ENCODE assay signal across 14 cellular contexts in genomic region chr20:51860015-51860882, GRCh38. TPM values are rescaled to one million over a fixed set of nuclear protein-coding genes. Genes with fewer than 3 reads are reported as not detected.
A peak's percentile ranks its signal among the peaks of the same experiment; 100 is the strongest.
DNase-seq lines count a peak whose midpoint lies in the region; ATAC-seq and TF ChIP-seq lines count a peak whose summit lies in the region.
"Had no signal": no experiment of that assay in that cellular context is flagged by ENCODE, and none has a peak within 500 bp of the region (broad histone marks: within the 10 kb centered on the region; RNA-seq: fewer than 3 reads in every experiment).

No MANE protein-coding gene starts in this region.

- CTCF ChIA-PET in HEK293 (lab: Yijun Ruan, JAX): interaction anchor here (0.6 kb wide), 1 partner anchor 96 kb away, joined by 4 read pairs; no protein-coding TSS in a partner anchor

- TF ChIP-seq POLR2A in transverse colon (IDR thresholded peaks at IDR 0.05): no peak

- H3K9me3 ChIP-seq in HEK293 (ENCODE audit: control insufficient read depth, insufficient read depth, low read depth, low read length) (no peaks in the 10 kb centered on the region), transverse colon (no peaks in the 10 kb centered on the region)
- H3K9me3 ChIP-seq: right atrium auricular region, thoracic aorta had no signal

- ATAC-seq in SK-N-SH treated with all-trans-retinoic acid at 6 μM for 48 hours: peak; percentile 70
- ATAC-seq in HG03159 (IDR thresholded peaks at IDR 0.05; ENCODE audit: unreplicated experiment): no peak
- ATAC-seq in GM18519 (IDR thresholded peaks at IDR 0.05; ENCODE audit: low FRiP score, unreplicated experiment): no peak
- ATAC-seq: activated naive CD8-positive, alpha-beta T cell treated with anti-CD3 and anti-CD28 coated beads, Interleukin-2, amount 50 U/mL, for 24 hours had no signal

- TF ChIP-seq CTCF in HEK293 (tag by site-specific recombination; IDR thresholded peaks at IDR 0.05) (no peak), transverse colon (IDR thresholded peaks at IDR 0.05) (peak in 2 of 5 experiments; percentile 15 to 35)

- in situ Hi-C loops in transverse colon (cut with MboI; ENCODE audit: low pct_ligation_motif_present in 1 of 4, low pct_unique_long_range_greater_than_20kb in 1 of 4, low sequenced_read_pairs in 3 of 4): no loop called here

- WGBS in transverse colon (ENCODE audit: low coverage in 1 of 2), 2 donors: 28 to 35% methylated on average over 4 to 6 of the region's 6 CpGs

- TF ChIP-seq EP300 in transverse colon (IDR thresholded peaks at IDR 0.05; ENCODE audit: low read depth): no peak

- H3K27ac ChIP-seq in HEK293 (ENCODE audit: extremely low read depth, low read depth, low read length): peak overlapping the region; percentile 84
- H3K27ac ChIP-seq in transverse colon: no peak overlapping the region
- H3K27ac ChIP-seq: right atrium auricular region, thoracic aorta, WERI-Rb-1 had no signal

- H3K36me3 ChIP-seq in HEK293 (ENCODE audit: control insufficient read depth in 2 of 2, insufficient read depth in 1 of 2, low read length in 2 of 2): no peaks in the 10 kb centered on the region
- H3K36me3 ChIP-seq in transverse colon: no peaks in the 10 kb centered on the region
- H3K36me3 ChIP-seq: right atrium auricular region, thoracic aorta, WERI-Rb-1 had no signal

- H3K4me1 ChIP-seq in HEK293 (ENCODE audit: control insufficient read depth, insufficient read depth, low read length): peaks cover 8% of the 10 kb centered on the region
- H3K4me1 ChIP-seq in transverse colon: peaks cover 0 to 12% (median 6%) of the 10 kb centered on the region in 4 donors
- H3K4me1 ChIP-seq: right atrium auricular region had no signal

- DNase-seq in islet precursor cell (peak; percentile 86), transverse colon (peak; percentile 64), anterior cingulate cortex (lab: John Stamatoyannopoulos, UW) (no peak)
- DNase-seq: activated naive CD8-positive, alpha-beta T cell treated with anti-CD3 and anti-CD28 coated beads, Interleukin-2, amount 50 U/mL, for 24 hours; DND-41; NCI-H2227 treated with DMSO at 0.1 percent for 48 hours; Right ventricle myocardium superior; WERI-Rb-1 had no signal

- intact Hi-C loops in transverse colon (cut with DNase I; ENCODE audit: low total_unique reads): no loop called here

- H3K4me3 ChIP-seq in HEK293 (ENCODE audit: low read depth, low read length) (no peak overlapping the region), transverse colon (no peak overlapping the region)
- H3K4me3 ChIP-seq: right atrium auricular region, thoracic aorta had no signal

- peaks cover 68% of the 10 kb centered on the region for H3K27me3 ChIP-seq in transverse colon
- H3K27me3 ChIP-seq: right atrium auricular region had no signal

- POLR2A ChIA-PET in HEK293 (lab: Yijun Ruan, JAX): no interaction called here

TF ChIP-seq in HEK293, 187 proteins besides CTCF, POLR2A, EP300 and RAD21 (continues in another document):
- TF ChIP-seq ZNF501 (tag by site-specific recombination; IDR thresholded peaks at IDR 0.05): no peak
- no peak for TF ChIP-seq ZNF248 (tag by site-specific recombination; IDR thresholded peaks at IDR 0.05)
- 0 out of 2 replicates have a peak, but pooled peaks have one; percentile 26 for TF ChIP-seq ZNF394 (tag by site-specific recombination; IDR thresholded peaks at IDR 0.05; ENCODE audit: borderline replicate concordance)
- no peak for TF ChIP-seq ZNF266 (tag by site-specific recombination; IDR thresholded peaks at IDR 0.05; ENCODE audit: low read depth)
- TF ChIP-seq ZNF48 (tag by site-specific recombination; IDR thresholded peaks at IDR 0.05): no peak
- TF ChIP-seq IKZF3 (tag by site-specific recombination; IDR thresholded peaks at IDR 0.05): peak; percentile 66
- peak; percentile 44; the same call in 1 of the 2 replicates for TF ChIP-seq ZNF488 (tag by site-specific recombination; IDR thresholded peaks at IDR 0.05)
- peak; percentile 45; the same call in 1 of the 2 replicates for TF ChIP-seq SCRT1 (tag by site-specific recombination; IDR thresholded peaks at IDR 0.05; ENCODE audit: borderline replicate concordance)
- 0 out of 2 replicates have a peak, but pooled peaks have one; percentile 37 for TF ChIP-seq KLF16 (tag by site-specific recombination; IDR thresholded peaks at IDR 0.05)
- TF ChIP-seq BCL6B (tag by site-specific recombination; IDR thresholded peaks at IDR 0.05): peak; percentile 90
- TF ChIP-seq ZNF473 (tag by site-specific recombination; IDR thresholded peaks at IDR 0.05): no peak
- no peak for TF ChIP-seq ZBTB6 (tag by site-specific recombination; IDR thresholded peaks at IDR 0.05)
- TF ChIP-seq ZNF548 (tag by site-specific recombination; IDR thresholded peaks at IDR 0.05): no peak

TF ChIP-seq in SK-N-SH treated with all-trans-retinoic acid at 6 μM for 48 hours, 23 proteins besides CTCF, POLR2A, EP300 and RAD21:
- TF ChIP-seq CSRNP3 (CRISPR knock-in tag; IDR thresholded peaks at IDR 0.05) (no peak), ARNTL (CRISPR knock-in tag; IDR thresholded peaks at IDR 0.05; ENCODE audit: borderline replicate concordance, low read depth) (no peak), ISL1 (CRISPR knock-in tag; IDR thresholded peaks at IDR 0.05) (peak; percentile 47; the same call in 1 of the 2 replicates)

RNA-seq across cellular contexts. Expression of gene SALL4, which starts 57.9 kb away (rescaled TPM):
- under 1 TPM in 1 of 4 donors, not detected in 3; 0.14 TPM for total RNA-seq in transverse colon
- total RNA-seq: right atrium auricular region, thoracic aorta had no signal

Comparison
In these comparisons a context has a peak if more than half of its experiments do, and no peak if none do; other contexts are left out.
1. DNase-seq: peak in islet precursor cell (single experiment) and transverse colon (single experiment); none in anterior cingulate cortex (0 of 58).